Comparison of ENCODE assay signal across 19 cellular contexts in genomic region chr2:147684903-147685302, GRCh38.
A peak's percentile ranks its signal among the peaks of the same experiment; 100 is the strongest.
DNase-seq lines count a peak whose midpoint lies in the region; ATAC-seq, FAIRE-seq and TF ChIP-seq lines count a peak whose summit lies in the region.
"Had no signal": no experiment of that assay in that cellular context is flagged by ENCODE, and none has a peak within 500 bp of the region (broad histone marks: within the 10 kb centered on the region; RNA-seq: fewer than 3 reads in every experiment).

No MANE protein-coding gene starts in this region.

- DNase-seq in HepG2 (ENCODE audit: low spot score) (no peak), right lobe of liver (no peak), K562 (ENCODE audit: extremely low read depth in 1 of 4, low spot score in 3 of 4) (no peak), GM12891 (ENCODE audit: insufficient read length, low spot score) (no peak), HuH-7 (ENCODE audit: low spot score) (no peak)
- DNase-seq: AML-193; Caco-2; Calu3; CD4-positive, alpha-beta T cell; CD8-positive, alpha-beta T cell; DMS79 treated with DMSO at 0.1 percent for 48 hours; GF-D8 had no signal

- FAIRE-seq in HepG2 (lab: Jason Lieb, UNC): no peak
- no peak for FAIRE-seq in K562 (lab: Jason Lieb, UNC)
- no peak for FAIRE-seq in GM12891 (lab: Jason Lieb, UNC)
- FAIRE-seq: A549, D721Med, G401.6, GM19239 had no signal

- H3K9me3 ChIP-seq in HepG2 (ENCODE audit: low read length): no peaks in the 10 kb centered on the region
- no peaks in the 10 kb centered on the region for H3K9me3 ChIP-seq in right lobe of liver
- H3K9me3 ChIP-seq in K562 (replicated peaks; ENCODE audit: control insufficient read depth, insufficient read depth, low read depth, low read length): no peaks in the 10 kb centered on the region
- H3K9me3 ChIP-seq: A549 had no signal

- H3K27ac ChIP-seq in HepG2 (ENCODE audit: extremely low read length, insufficient read depth, low read length) (no peak overlapping the region), right lobe of liver (no peak overlapping the region), K562 (ENCODE audit: extremely low read depth, low read depth, low read length) (no peak overlapping the region)
- H3K27ac ChIP-seq: 22Rv1; A549; BLaER1 treated with 17β-estradiol and CSF1 and Interleukin-3, amounts not matched to agents 10 nM and 100 nM; C4-2B had no signal

- no peak for TF ChIP-seq EP300 in HepG2 (IDR thresholded peaks at IDR 0.05; ENCODE audit: low read depth in 2 of 2, low read length in 2 of 2)
- no peak for TF ChIP-seq EP300 in HepG2 (CRISPR knock-in tag; IDR thresholded peaks at IDR 0.05; ENCODE audit: borderline replicate concordance)
- no peak for TF ChIP-seq EP300 in K562 (IDR thresholded peaks at IDR 0.05; ENCODE audit: low read length)

- CTCF ChIA-PET in HepG2 (lab: Yijun Ruan, JAX; ENCODE audit: low intra/inter-chr PET ratio, low total read pairs): no interaction called here
- CTCF ChIA-PET in K562 (lab: Yijun Ruan, JAX; ENCODE audit: low intra/inter-chr PET ratio): no interaction called here

- H3K9ac ChIP-seq in HepG2 (ENCODE audit: insufficient read depth, low read depth, low read length) (no peak overlapping the region), K562 (ENCODE audit: insufficient read depth in 1 of 2, low read depth in 2 of 2, low read length in 2 of 2) (no peak overlapping the region)
- H3K9ac ChIP-seq: BLaER1 treated with 17β-estradiol and CSF1 and Interleukin-3, amounts not matched to agents 10 nM and 100 nM had no signal

- no peaks in the 10 kb centered on the region for H3K9me1 ChIP-seq in K562 (ENCODE audit: control insufficient read depth, insufficient read depth, low read length)

- no peaks in the 10 kb centered on the region for H3K36me3 ChIP-seq in HepG2 (replicated peaks in 1 of 2; ENCODE audit: control insufficient read depth in 1 of 2, insufficient read depth in 2 of 2, low read length in 2 of 2)
- H3K36me3 ChIP-seq in right lobe of liver: no peaks in the 10 kb centered on the region
- H3K36me3 ChIP-seq in K562 (ENCODE audit: control insufficient read depth, insufficient read depth, low read length): no peaks in the 10 kb centered on the region
- H3K36me3 ChIP-seq: BLaER1 treated with 17β-estradiol and CSF1 and Interleukin-3, amounts not matched to agents 10 nM and 100 nM had no signal

- TF ChIP-seq CTCF in HepG2 (CRISPR knock-in tag; IDR thresholded peaks at IDR 0.05): no peak
- TF ChIP-seq CTCF in right lobe of liver (IDR thresholded peaks at IDR 0.05): no peak
- TF ChIP-seq CTCF in K562 (IDR thresholded peaks at IDR 0.05 in 2 of 3, conservative IDR thresholded peaks at IDR 0.05 in 1 of 3; ENCODE audit: insufficient read depth in 2 of 3, low read depth in 1 of 3, low read length in 3 of 3): no peak

- no peaks in the 10 kb centered on the region for H4K20me1 ChIP-seq in HepG2 (ENCODE audit: insufficient read depth, low read length)
- no peaks in the 10 kb centered on the region for H4K20me1 ChIP-seq in K562 (replicated peaks; ENCODE audit: control insufficient read depth, insufficient read depth, low read length)
- H4K20me1 ChIP-seq: BLaER1 treated with 17β-estradiol and CSF1 and Interleukin-3, amounts not matched to agents 10 nM and 100 nM had no signal

- BruUV-seq in HepG2 (replicated peaks; lab: Mats Ljungman, UMichigan): no TSS peak
- BruUV-seq in K562 (replicated peaks; lab: Mats Ljungman, UMichigan): no TSS peak

- TF ChIP-seq POLR2A in HepG2 (IDR thresholded peaks at IDR 0.05; ENCODE audit: insufficient read depth in 1 of 2, low read depth in 2 of 2, low read length in 2 of 2) (no peak), right lobe of liver (IDR thresholded peaks at IDR 0.05) (no peak), K562 (conservative IDR thresholded peaks at IDR 0.05) (no peak), GM12891 (IDR thresholded peaks at IDR 0.05; ENCODE audit: low read depth, low read length) (no peak)

- intact Hi-C loops in HepG2 (cut with micrococcal nuclease; ENCODE audit: unreplicated experiment): no loop called here
- intact Hi-C loops in right lobe of liver (cut with DNase I): no loop called here
- intact Hi-C loops in K562 (cut with micrococcal nuclease): no loop called here

- H3K79me2 ChIP-seq in HepG2 (ENCODE audit: insufficient read depth, low read length) (no peaks in the 10 kb centered on the region), K562 (ENCODE audit: control insufficient read depth, insufficient read depth, low read length) (no peaks in the 10 kb centered on the region)

- H3K4me1 ChIP-seq in HepG2 (ENCODE audit: insufficient read depth, low read length): no peaks in the 10 kb centered on the region
- H3K4me1 ChIP-seq in right lobe of liver: no peaks in the 10 kb centered on the region
- H3K4me1 ChIP-seq in K562 (replicated peaks in 1 of 2; ENCODE audit: control insufficient read depth in 2 of 2, insufficient read depth in 2 of 2, low read length in 2 of 2): no peaks in the 10 kb centered on the region
- H3K4me1 ChIP-seq: A549, Caco-2 had no signal

- in situ Hi-C loops in HepG2 (cut with HindIII; ENCODE audit: extremely low pct_ligation_motif_present, low pct_unique_long_range_greater_than_20kb): no loop called here
- in situ Hi-C loops in K562 (cut with MboI): no loop called here

- H3K27me3 ChIP-seq in HepG2 (ENCODE audit: control insufficient read depth in 1 of 2, insufficient read depth in 2 of 2, low read length in 2 of 2) (no peaks in the 10 kb centered on the region; a peak in 1 of 5 replicates), right lobe of liver (no peaks in the 10 kb centered on the region), K562 (ENCODE audit: control insufficient read depth in 2 of 2, insufficient read depth in 2 of 2, low read length in 2 of 2) (no peaks in the 10 kb centered on the region)
- H3K27me3 ChIP-seq: BLaER1 treated with 17β-estradiol and CSF1 and Interleukin-3, amounts not matched to agents 10 nM and 100 nM had no signal

- H2AFZ ChIP-seq in HepG2 (ENCODE audit: low read length) (no peak overlapping the region), K562 (ENCODE audit: low read depth, low read length) (no peak overlapping the region)

- H3K4me2 ChIP-seq in HepG2 (ENCODE audit: low read depth, low read length) (no peak overlapping the region), K562 (ENCODE audit: insufficient read depth, low read length) (no peak overlapping the region)
- H3K4me2 ChIP-seq: A549; BLaER1 treated with 17β-estradiol and CSF1 and Interleukin-3, amounts not matched to agents 10 nM and 100 nM had no signal

- H3K4me3 ChIP-seq in HepG2 (replicated peaks in 1 of 3; ENCODE audit: insufficient read depth in 1 of 3, low read depth in 2 of 3, low read length in 3 of 3) (no peak overlapping the region), right lobe of liver (no peak overlapping the region), K562 (no peak overlapping the region)
- H3K4me3 ChIP-seq: A549; BLaER1 treated with 17β-estradiol and CSF1 and Interleukin-3, amounts not matched to agents 10 nM and 100 nM had no signal

- ATAC-seq in HepG2: no peak
- ATAC-seq in right lobe of liver: no peak
- no peak for ATAC-seq in K562
- ATAC-seq: A549; CD8-positive, alpha-beta T cell had no signal

- 6% methylated on average over 4 of the region's 4 CpGs for WGBS in HepG2 (ENCODE audit: low lambda C conversion rate)
- WGBS in right lobe of liver (ENCODE audit: insufficient coverage, low coverage, low lambda C conversion rate, missing lambda C conversion rate): 50% methylated on average over 3 of the region's 4 CpGs
- under 1% methylated on average over 4 of the region's 4 CpGs for WGBS in K562 (ENCODE audit: insufficient coverage, low coverage, missing lambda C conversion rate)

- POLR2A ChIA-PET in HepG2 (lab: Yijun Ruan, JAX): no interaction called here
- POLR2A ChIA-PET in K562 (lab: Yijun Ruan, JAX): no interaction called here

- TF ChIP-seq RAD21 in HepG2 (CRISPR knock-in tag; IDR thresholded peaks at IDR 0.05) (no peak), K562 (CRISPR knock-in tag; conservative IDR thresholded peaks at IDR 0.05 in 1 of 2, IDR thresholded peaks at IDR 0.05 in 1 of 2) (no peak)

TF ChIP-seq in K562, 482 proteins besides CTCF, POLR2A, EP300 and RAD21 (continues in another document):
- peak; percentile 39; the same call in 1 of the 2 replicates for TF ChIP-seq RAD51 (IDR thresholded peaks at IDR 0.05; ENCODE audit: borderline replicate concordance, low read depth)
- peak; percentile 89 for TF ChIP-seq TFE3 (CRISPR knock-in tag; IDR thresholded peaks at IDR 0.05)
- no peak for TF ChIP-seq YY1 (IDR thresholded peaks at IDR 0.05; ENCODE audit: borderline replicate concordance in 1 of 3, control insufficient read depth in 1 of 3, extremely low read depth in 1 of 3, insufficient read depth in 3 of 3, insufficient read length in 1 of 3, insufficient replicate concordance in 2 of 3, low read depth in 1 of 3, low read length in 2 of 3)

TF ChIP-seq in GM12891, 5 proteins besides CTCF, POLR2A, EP300 and RAD21:
- TF ChIP-seq SPI1 (IDR thresholded peaks at IDR 0.05; ENCODE audit: low read depth, low read length): no peak

Comparison
In these comparisons a context has a peak if more than half of its experiments do, and no peak if none do; other contexts are left out.
1. Of the 241 proteins assayed by ChIP-seq in both HepG2 and K562: peak only in HepG2: none; only in K562: TFE3; in both: RAD51; in neither: 238; mixed calls (peak in some experiments, not most) for 1.